ENCODE assay signal across 10 cellular contexts in the genomic region with DNA sequence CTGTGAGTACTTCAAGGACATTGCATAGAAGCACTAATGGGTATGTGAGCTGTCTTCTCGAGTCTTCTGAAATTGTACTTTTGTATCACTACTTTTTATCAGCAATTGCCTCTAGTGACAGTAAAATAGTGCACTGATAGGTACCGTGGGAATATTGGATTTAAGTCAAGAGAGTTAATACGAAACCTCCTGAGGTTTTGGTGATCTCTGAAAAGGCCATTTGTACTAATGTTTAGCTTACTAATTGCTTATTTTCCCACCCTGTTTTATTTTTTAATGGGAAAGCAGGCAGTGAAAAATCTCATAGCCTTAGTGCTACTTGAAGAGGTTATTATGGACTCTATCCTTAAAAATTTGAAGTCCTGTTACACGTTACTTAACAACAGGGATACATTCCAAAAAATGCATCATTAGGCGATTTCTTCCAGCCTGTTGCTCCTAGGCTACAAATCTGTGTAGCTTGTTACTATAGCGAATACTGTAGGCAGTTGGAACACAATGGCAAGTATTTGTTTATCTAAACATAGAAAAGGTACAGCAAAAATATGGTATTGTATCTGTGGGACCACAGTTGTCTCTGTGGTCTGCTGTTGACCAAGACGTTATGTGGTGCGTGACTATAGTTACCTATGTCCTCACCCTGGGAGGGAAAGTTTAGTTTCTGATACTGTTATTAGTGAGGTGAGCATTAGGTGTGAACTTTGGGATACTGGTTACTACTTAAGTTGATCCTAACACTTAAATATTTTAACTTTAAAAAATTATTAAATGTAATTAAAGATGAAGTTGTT.
A peak's percentile ranks its signal among the peaks of the same experiment; 100 is the strongest.
DNase-seq lines count a peak whose midpoint lies in the region; ATAC-seq and TF ChIP-seq lines count a peak whose summit lies in the region.
"Had no signal": no experiment of that assay in that cellular context is flagged by ENCODE, and none has a peak within 500 bp of the region (broad histone marks: within the 10 kb centered on the region; RNA-seq: fewer than 3 reads in every experiment).

No MANE protein-coding gene starts in this region.

- no peak for TF ChIP-seq POLR2A in lower leg skin (IDR thresholded peaks at IDR 0.05)

- H3K4me1 Mint-ChIP-seq in activated T-helper 2 cell treated with anti-CD3 and anti-CD28 coated beads, Interferon-gamma antibody, Interleukin-2, Interleukin-4, amounts not matched to agents 10 μg/mL and 5 μg/mL and 100 μg/mL, durations not matched to agents 14 hours and 24 hours and 36 hours (ENCODE audit: low read depth) = peaks cover 70% of the 10 kb centered on the region

- H2BK5ac ChIP-seq in mesenchymal stem cell (ENCODE audit: low read depth, low read length, poor library complexity, severe bottlenecking) = no peak overlapping the region

- H3K27ac Mint-ChIP-seq in activated T-helper 2 cell treated with anti-CD3 and anti-CD28 coated beads, Interferon-gamma antibody, Interleukin-2, Interleukin-4, amounts not matched to agents 10 μg/mL and 5 μg/mL and 100 μg/mL, durations not matched to agents 14 hours and 24 hours and 36 hours = peak overlapping the region; percentile 34

- H4K91ac ChIP-seq in mesenchymal stem cell (ENCODE audit: low read length) = peak overlapping the region; percentile 73

- H3K9me3 Mint-ChIP-seq in activated T-helper 2 cell treated with anti-CD3 and anti-CD28 coated beads, Interferon-gamma antibody, Interleukin-2, Interleukin-4, amounts not matched to agents 10 μg/mL and 5 μg/mL and 100 μg/mL, durations not matched to agents 14 hours and 24 hours and 36 hours = peaks cover 13% of the 10 kb centered on the region

- H2AFZ ChIP-seq in mesenchymal stem cell (ENCODE audit: low read depth, low read length) = no peak overlapping the region

- no peaks in the 10 kb centered on the region for H3K27me3 ChIP-seq in mesenchymal stem cell (ENCODE audit: control insufficient read depth in 1 of 2, insufficient read depth in 1 of 2, low read length in 2 of 2)

- H4K8ac ChIP-seq in mesenchymal stem cell (ENCODE audit: low read length) = peak overlapping the region; percentile 4

- peak overlapping the region in 1 of 2 experiments; percentile 85 for H2BK12ac ChIP-seq in mesenchymal stem cell (ENCODE audit: low read length in 2 of 2)

- WGBS in mesenchymal stem cell = 86% methylated on average over 5 of the region's 8 CpGs
- WGBS in lower leg skin, 2 donors = 66 to 68% methylated on average over 8 of the region's 8 CpGs

- H3K79me1 ChIP-seq in mesenchymal stem cell (replicated peaks; ENCODE audit: low read length, poor library complexity, severe bottlenecking) = peaks cover 9% of the 10 kb centered on the region

- H3K18ac ChIP-seq in mesenchymal stem cell (ENCODE audit: low read depth in 1 of 2, low read length in 2 of 2) = peak overlapping the region; percentile 67 to 69

- H3K9ac ChIP-seq in mesenchymal stem cell (ENCODE audit: low read length) = peak overlapping the region; percentile 53

- DNase-seq in GM13977 (ENCODE audit: low spot score) (peak; percentile 46), mesenchymal stem cell (no peak), lower leg skin (ENCODE audit: low spot score in 2 of 2) (no peak), SHP77 treated with DMSO at 0.1 percent for 48 hours (lab: John Stamatoyannopoulos, UW) (no peak)
- no peak for DNase-seq in activated T-helper 2 cell treated with anti-CD3 and anti-CD28 coated beads, Interferon-gamma antibody, Interleukin-2, Interleukin-4, amounts not matched to agents 10 μg/mL and 5 μg/mL and 100 μg/mL, durations not matched to agents 14 hours and 24 hours and 36 hours (ENCODE audit: low spot score)
- DNase-seq: DND-41, NCI-H524 had no signal

- no peak overlapping the region for H3K23ac ChIP-seq in mesenchymal stem cell (ENCODE audit: low read length in 2 of 2)

- in situ Hi-C loops in GM13977 (cut with MboI; ENCODE audit: low pct_unique_long_range_greater_than_20kb, low sequenced_read_pairs, unreplicated experiment) = no loop called here

- H3K4me3 Mint-ChIP-seq in activated T-helper 2 cell treated with anti-CD3 and anti-CD28 coated beads, Interferon-gamma antibody, Interleukin-2, Interleukin-4, amounts not matched to agents 10 μg/mL and 5 μg/mL and 100 μg/mL, durations not matched to agents 14 hours and 24 hours and 36 hours (ENCODE audit: low read depth) = peak overlapping the region; percentile 0

- H2AK5ac ChIP-seq in mesenchymal stem cell (ENCODE audit: low read length, severe bottlenecking) = peak overlapping the region; percentile 99

- no peak overlapping the region for H2BK120ac ChIP-seq in mesenchymal stem cell (ENCODE audit: low read depth, low read length)

- ATAC-seq in HG02852 (IDR thresholded peaks at IDR 0.05; ENCODE audit: unreplicated experiment) (peak; percentile 70), HG02588 (IDR thresholded peaks at IDR 0.05; ENCODE audit: unreplicated experiment) (no peak), GM21576 (IDR thresholded peaks at IDR 0.05; ENCODE audit: unreplicated experiment) (no peak)

- intact Hi-C loops in activated T-helper 2 cell treated with anti-CD3 and anti-CD28 coated beads, Interferon-gamma antibody, Interleukin-2, Interleukin-4, amounts not matched to agents 10 μg/mL and 5 μg/mL and 100 μg/mL, durations not matched to agents 14 hours and 24 hours and 36 hours (cut with micrococcal nuclease) = loop anchor here (1.0 to 5.0 kb wide), 2 partner anchors 8 to 56 kb away; no protein-coding TSS in a partner anchor
- intact Hi-C loops in lower leg skin (cut with DNase I; ENCODE audit: low total_unique reads) = no loop called here

- H3K4me3 ChIP-seq in mesenchymal stem cell (ENCODE audit: insufficient read depth in 1 of 2, low read depth in 1 of 2, low read length in 2 of 2) (peak overlapping the region in 1 of 2 experiments; percentile 9), lower leg skin (ENCODE audit: low read depth, poor library complexity, severe bottlenecking) (no peak overlapping the region)

- H3K4ac ChIP-seq in mesenchymal stem cell (ENCODE audit: low read depth in 1 of 2, low read length in 2 of 2) = peak overlapping the region in 1 of 2 experiments; percentile 81

- no peak overlapping the region for H3K14ac ChIP-seq in mesenchymal stem cell (ENCODE audit: low read length in 2 of 2)

- no peaks in the 10 kb centered on the region for H3K27me3 Mint-ChIP-seq in activated T-helper 2 cell treated with anti-CD3 and anti-CD28 coated beads, Interferon-gamma antibody, Interleukin-2, Interleukin-4, amounts not matched to agents 10 μg/mL and 5 μg/mL and 100 μg/mL, durations not matched to agents 14 hours and 24 hours and 36 hours (ENCODE audit: low read depth)

- peaks cover 17% of the 10 kb centered on the region for H3K4me1 ChIP-seq in mesenchymal stem cell (ENCODE audit: control insufficient read depth, insufficient read depth, low read depth, low read length)

- no peaks in the 10 kb centered on the region for H3K9me3 ChIP-seq in mesenchymal stem cell (ENCODE audit: control insufficient read depth, low read length)

- H3K4me2 ChIP-seq in mesenchymal stem cell (ENCODE audit: low read length, poor library complexity, severe bottlenecking) = no peak overlapping the region

- peak overlapping the region; percentile 41 for H3K27ac ChIP-seq in mesenchymal stem cell (ENCODE audit: low read length, poor library complexity, severe bottlenecking)

- no peak for TF ChIP-seq CTCF in GM13977 (IDR thresholded peaks at IDR 0.05; ENCODE audit: extremely low read depth, insufficient read depth, missing control alignments)
- TF ChIP-seq CTCF in lower leg skin (IDR thresholded peaks at IDR 0.05) = no peak

- H3K36me3 ChIP-seq in mesenchymal stem cell (ENCODE audit: control insufficient read depth in 1 of 2, insufficient read depth in 2 of 2, low read depth in 1 of 2, low read length in 2 of 2) = peaks cover 7 to 62% of the 10 kb centered on the region in 2 experiments

- H2BK15ac ChIP-seq in mesenchymal stem cell (ENCODE audit: low read depth, poor library complexity, severe bottlenecking) = no peak overlapping the region

- H3K36me3 Mint-ChIP-seq in activated T-helper 2 cell treated with anti-CD3 and anti-CD28 coated beads, Interferon-gamma antibody, Interleukin-2, Interleukin-4, amounts not matched to agents 10 μg/mL and 5 μg/mL and 100 μg/mL, durations not matched to agents 14 hours and 24 hours and 36 hours (ENCODE audit: low read depth) = peaks cover 93% of the 10 kb centered on the region
